Comparison of ENCODE assay signal across 20 cellular contexts in genomic region chr21:14559144-14559543, GRCh38.
DNase-seq lines count a peak whose midpoint lies in the region; ATAC-seq and TF ChIP-seq lines count a peak whose summit lies in the region.
"Had no signal": no experiment of that assay in that cellular context is flagged by ENCODE, and none has a peak within 500 bp of the region (broad histone marks: within the 10 kb centered on the region; RNA-seq: fewer than 3 reads in every experiment).

No MANE protein-coding gene starts in this region.

- ATAC-seq in GM18511 (IDR thresholded peaks at IDR 0.05; ENCODE audit: unreplicated experiment) (peak; percentile 46), HG03280 (IDR thresholded peaks at IDR 0.05; ENCODE audit: unreplicated experiment) (peak; percentile 39)
- ATAC-seq: CD8-positive, alpha-beta T cell; GM23338; lower lobe of right lung had no signal

- DNase-seq in GM20000 (ENCODE audit: low spot score) (peak; percentile 12), left kidney (ENCODE audit: low read depth, low spot score) (peak; percentile 9), D341Med (ENCODE audit: low spot score) (no peak), DMS53 treated with DMSO at 0.1 percent for 48 hours (lab: John Stamatoyannopoulos, UW; ENCODE audit: unreplicated experiment) (no peak), SW 1271 (lab: John Stamatoyannopoulos, UW) (no peak)
- DNase-seq: amygdala; CD8-positive, alpha-beta T cell; DMS79 treated with DMSO at 0.1 percent for 48 hours; KBM-7; lower lobe of right lung; MV-4-11; NCI-H187; PC-9; SIG-M5; stimulated activated CD4-positive, alpha-beta T cell treated with anti-CD3 and anti-CD28 coated beads, Interleukin-1b, Interleukin-23, amount 100 ng/mL, for 48 hours; stimulated activated naive CD4-positive, alpha-beta T cell treated with Interleukin-2 at 50 U/mL for 16 hours; T-helper 1 cell had no signal

- no peak for TF ChIP-seq CTCF in GM20000 (IDR thresholded peaks at IDR 0.05; ENCODE audit: extremely low read depth, missing control alignments)

Comparison
In these comparisons a context has a peak if more than half of its experiments do, and no peak if none do; other contexts are left out.
1. DNase-seq: peak in GM20000 (single experiment) and left kidney (single experiment); none in D341Med (single experiment), DMS53 treated with DMSO at 0.1 percent for 48 hours (single experiment) and SW 1271 (0 of 2).